ENCODE assay signal across 8 cellular contexts in the genomic region with DNA sequence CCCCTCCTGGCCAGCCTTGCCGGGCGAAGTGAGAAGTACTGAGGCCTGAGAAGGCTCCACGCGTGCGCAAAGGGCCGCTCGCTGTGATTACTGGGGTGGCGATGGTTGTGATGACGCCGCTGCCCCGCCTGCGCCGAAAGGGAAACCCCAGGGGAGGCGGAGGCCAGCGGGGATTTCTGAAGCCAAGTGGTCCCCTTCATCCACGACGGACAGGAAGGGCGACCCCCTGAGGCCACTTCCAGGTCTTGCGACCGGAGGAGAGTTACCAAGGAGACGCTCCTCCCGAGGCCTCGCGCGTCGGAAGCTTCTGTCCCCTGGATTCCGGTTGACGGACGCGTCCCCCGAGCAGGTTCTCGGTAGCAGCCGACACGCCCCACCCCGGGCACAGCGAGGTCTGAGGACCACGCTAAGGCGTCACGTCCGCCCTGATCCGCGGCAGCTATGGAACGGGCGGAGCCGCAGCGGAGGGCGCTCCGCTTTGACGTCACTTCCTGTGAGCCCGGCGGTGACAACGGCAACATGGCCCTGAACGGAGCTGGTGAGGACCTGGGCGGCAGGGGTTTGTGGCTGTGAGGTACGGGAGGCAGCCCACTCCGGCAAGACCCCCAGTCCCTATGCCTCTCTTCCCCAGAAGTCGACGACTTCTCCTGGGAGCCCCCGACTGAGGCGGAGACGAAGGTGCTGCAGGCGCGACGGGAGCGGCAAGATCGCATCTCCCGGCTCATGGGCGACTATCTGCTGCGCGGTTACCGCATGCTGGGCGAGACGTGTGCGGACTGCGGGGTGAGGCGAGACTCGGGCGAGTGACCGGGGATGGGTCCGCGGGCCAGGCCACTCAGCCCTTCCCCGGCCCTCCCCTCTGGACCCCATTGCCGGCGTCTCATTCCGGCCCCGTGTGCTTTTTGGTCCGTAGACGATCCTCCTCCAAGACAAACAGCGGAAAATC. TPM values are rescaled to one million over a fixed set of nuclear protein-coding genes. Genes with fewer than 3 reads are reported as not detected.
DNase-seq lines count a peak whose midpoint lies in the region; ATAC-seq, FAIRE-seq and TF ChIP-seq lines count a peak whose summit lies in the region.

ZNRD2 (plus strand) TSS at position 505 of the 946 bp plus-strand sequence; CDS start at position 520, 15 bp downstream.

- CTCF ChIA-PET in T-cell (lab: Charles Lee) = interaction anchor here in 1 of 2 donors (0.7 to 2.3 kb wide), 4 partner anchors 11 to 44 kb away, joined by 3 to 12 read pairs (median 5); no protein-coding TSS in a partner anchor

- peak within 1 kb of the TSS; percentile 98 to 99 (median 98) for H3K4me3 Mint-ChIP-seq in T-cell
- peak within 1 kb of the TSS; percentile 98 for H3K4me3 Mint-ChIP-seq in progenitor cell of endocrine pancreas (ENCODE audit: low read depth)

- peaks cover 0 to 20% (median 0%) of the 10 kb centered on the region in 9 donors for H3K36me3 ChIP-seq in heart left ventricle

- FAIRE-seq in GM12892 (lab: Jason Lieb, UNC) = peak; percentile 100

- WGBS in adipose tissue, 3 donors = 0% methylated on average over 89 of the region's 89 CpGs
- WGBS in heart left ventricle, 4 donors = 0 to 1% (median 0%) methylated on average over 28 to 89 of the region's 89 CpGs

- H3K36me3 Mint-ChIP-seq in T-cell = peaks cover 9% of the 10 kb centered on the region
- H3K36me3 Mint-ChIP-seq in progenitor cell of endocrine pancreas (ENCODE audit: insufficient read depth) = no peaks in the 10 kb centered on the region

- ATAC-seq in HG02852 (IDR thresholded peaks at IDR 0.05; ENCODE audit: unreplicated experiment) = peak; percentile 63
- ATAC-seq in T-cell (replicated peaks in 1 of 4) = peak; percentile 73 to 78 (median 76)
- peak; percentile 85 to 92 (median 90) for ATAC-seq in heart left ventricle

- H3K27me3 Mint-ChIP-seq in T-cell (no peaks in the 10 kb centered on the region), progenitor cell of endocrine pancreas (peaks cover 6% of the 10 kb centered on the region)

- peak within 1 kb of the TSS; percentile 61 for H3K27ac ChIP-seq in adipose tissue (ENCODE audit: low read depth, low read length)
- H3K27ac ChIP-seq in heart left ventricle = peak within 1 kb of the TSS; percentile 64 to 99 (median 95)

- peaks cover 0 to 6% (median 0%) of the 10 kb centered on the region in 9 donors for H3K27me3 ChIP-seq in heart left ventricle

- TF ChIP-seq POLR2A in GM12892 (IDR thresholded peaks at IDR 0.05; ENCODE audit: low read depth, low read length) = peak; percentile 76; the same call in 1 of the 2 replicates
- TF ChIP-seq POLR2A in heart left ventricle (IDR thresholded peaks at IDR 0.05) = peak in 1 of 2 donors; percentile 72

- TF ChIP-seq CTCF in heart left ventricle (IDR thresholded peaks at IDR 0.05) = peak in 11 of 12 donors; percentile 33 to 71 (median 55)
- TF ChIP-seq CTCF in progenitor cell of endocrine pancreas (IDR thresholded peaks at IDR 0.05; ENCODE audit: unreplicated experiment) = peak; percentile 77

- H3K9me3 Mint-ChIP-seq in T-cell (no peaks in the 10 kb centered on the region), progenitor cell of endocrine pancreas (ENCODE audit: low read depth) (no peaks in the 10 kb centered on the region)

- no peaks in the 10 kb centered on the region for H3K9me3 ChIP-seq in heart left ventricle

- H3K4me1 Mint-ChIP-seq in T-cell (peaks cover 74 to 87% (median 79%) of the 10 kb centered on the region in 3 donors), progenitor cell of endocrine pancreas (ENCODE audit: low read depth) (peaks cover 39% of the 10 kb centered on the region)

- peak within 1 kb of the TSS; percentile 56 to 96 (median 82) for H3K4me3 ChIP-seq in heart left ventricle

- POLR2A ChIA-PET in T-cell (lab: Charles Lee) = interaction anchor here (0.6 to 1.2 kb wide), 4 partner anchors 23 to 740 kb away, joined by 3 to 6 read pairs (median 4); partner anchors contain the start of gene MALAT1 (in 1 of the 2)

- H3K27ac Mint-ChIP-seq in T-cell (peak within 1 kb of the TSS; percentile 98), progenitor cell of endocrine pancreas (peak within 1 kb of the TSS; percentile 98)

- intact Hi-C loops in heart left ventricle (cut with DNase I) = loop anchor here in 4 of 10 donors (1.0 to 5.0 kb wide), 5 partner anchors 29 to 148 kb away; partner anchors contain the start of genes MAP3K11 (in 1 of the 4), NEAT1 (in 1 of the 4) and RELA (in 1 of the 4)

- peak; percentile 98 for DNase-seq in GM12892 (ENCODE audit: insufficient read length)
- peak; percentile 67 for DNase-seq in NCI-H1436 treated with DMSO at 0.1 percent for 48 hours (lab: John Stamatoyannopoulos, UW)
- DNase-seq in T-cell = peak; percentile 95 to 99 (median 98)
- peak; percentile 98 to 99 (median 99) for DNase-seq in heart left ventricle
- DNase-seq in progenitor cell of endocrine pancreas (ENCODE audit: low spot score, unreplicated experiment) = peak; percentile 94
- peak; percentile 98 for DNase-seq in ureter (ENCODE audit: low spot score)

- peaks cover 17 to 77% (median 55%) of the 10 kb centered on the region in 12 donors for H3K4me1 ChIP-seq in heart left ventricle

RNA-seq across cellular contexts. Expression of gene ZNRD2, which starts in this region (rescaled TPM):
- 27.5 TPM for polyA plus RNA-seq in GM12892 (2012; ENCODE audit: missing spikeins)
- total RNA-seq in T-cell = 10 to 100 TPM; 32.5 to 36.9 (median 34.5) TPM
- polyA plus RNA-seq in adipose tissue = 10 to 100 TPM; 50.0 to 72.9 (median 58.8) TPM
- 10 to 100 TPM; 23.2 to 63.6 (median 33.9) TPM for total RNA-seq in heart left ventricle
- 100 to 1,000 TPM in 1 of 2 donors, 10 to 100 TPM in 1; 49.7 to 101 TPM for polyA plus RNA-seq in heart left ventricle
- 25.3 and 25.9 TPM in 2 replicates for total RNA-seq in progenitor cell of endocrine pancreas
- total RNA-seq in ureter = 50.3 TPM

Comparison
In these comparisons a context has a peak if more than half of its experiments do, and no peak if none do; other contexts are left out.
1. Peak in every context shown above with its lines: DNase-seq, ATAC-seq, H3K4me3 ChIP-seq and H3K27ac ChIP-seq.